13 cellular contexts compared by ENCODE assay signal in the genomic region with DNA sequence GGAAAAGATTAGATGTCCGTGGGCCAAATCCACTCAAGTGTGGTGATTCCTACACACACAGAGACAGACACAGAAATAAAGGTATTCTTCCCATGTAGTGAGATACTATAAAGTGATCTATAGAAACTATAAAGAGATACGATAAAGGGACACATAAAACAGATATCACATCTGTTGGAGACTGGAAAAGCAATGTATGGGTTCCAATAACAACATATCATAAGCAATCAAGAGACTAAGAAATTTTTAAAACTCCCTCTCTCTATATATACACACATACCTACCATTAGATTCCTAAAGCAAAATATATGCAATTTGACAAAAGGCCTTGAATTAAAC. TPM values are rescaled to one million over a fixed set of nuclear protein-coding genes. Genes with fewer than 3 reads are reported as not detected.
DNase-seq lines count a peak whose midpoint lies in the region; ATAC-seq and TF ChIP-seq lines count a peak whose summit lies in the region.
"Had no signal": no experiment of that assay in that cellular context is flagged by ENCODE, and none has a peak within 500 bp of the region (broad histone marks: within the 10 kb centered on the region; RNA-seq: fewer than 3 reads in every experiment).

No MANE protein-coding gene starts in this region.

- H3K4me1 ChIP-seq in HAP-1 = peaks cover 27% of the 10 kb centered on the region

- ATAC-seq in activated T-cell treated with anti-CD3 and anti-CD28 coated beads, Interleukin-2, amount 50 U/mL, for 72 hours (replicated peaks in 1 of 2) = no peak
- ATAC-seq in activated T-cell treated with anti-CD3 and anti-CD28 coated beads, Interleukin-2, amount 50 U/mL, for 4 hours = no peak
- no peak for ATAC-seq in activated B cell treated with CpG ODN at 0.5 μM for 24 hours (ENCODE audit: low read depth)
- no peak for ATAC-seq in stimulated activated memory B cell treated with anti-CD40 and anti-IgM and Interleukin-4, amounts not matched to agents 10 μg/mL and 1 μg/mL and 100 μg/mL, for 72 hours
- ATAC-seq: GM12878, upper lobe of right lung had no signal

- CTCF ChIA-PET in activated B cell treated with CpG ODN at 0.5 μM for 24 hours (lab: Charles Lee) = interaction anchor here (0.9 to 4.6 kb wide), 2 partner anchors 14 to 130 kb away, joined by 3 to 21 read pairs; no protein-coding TSS in a partner anchor

- no peak for TF ChIP-seq CTCF in activated B cell treated with CpG ODN at 0.5 μM for 24 hours (IDR thresholded peaks at IDR 0.05)

- POLR2A ChIA-PET in activated B cell treated with CpG ODN at 0.5 μM for 24 hours (lab: Charles Lee) = interaction anchor here (0.7 to 4.8 kb wide), 4 partner anchors 13 to 69 kb away, joined by 3 to 75 read pairs (median 28); partner anchors contain the start of gene ABCF1

- peak overlapping the region; percentile 6 to 52 for H3K4me3 Mint-ChIP-seq in activated T-cell treated with anti-CD3 and anti-CD28 coated beads, Interleukin-2, amount 50 U/mL, for 72 hours
- no peak overlapping the region for H3K4me3 Mint-ChIP-seq in activated T-cell treated with anti-CD3 and anti-CD28 coated beads, Interleukin-2, amount 50 U/mL, for 4 hours
- no peak overlapping the region for H3K4me3 Mint-ChIP-seq in activated B cell treated with CpG ODN at 0.5 μM for 24 hours
- peak overlapping the region in 1 of 5 donors; percentile 18 for H3K4me3 Mint-ChIP-seq in immature natural killer cell
- H3K4me3 Mint-ChIP-seq in stimulated activated memory B cell treated with anti-CD40 and anti-IgM and Interleukin-4, amounts not matched to agents 10 μg/mL and 1 μg/mL and 100 μg/mL, for 72 hours = no peak overlapping the region

- peaks cover 45 to 73% of the 10 kb centered on the region in 2 donors for H3K36me3 Mint-ChIP-seq in activated T-cell treated with anti-CD3 and anti-CD28 coated beads, Interleukin-2, amount 50 U/mL, for 72 hours (ENCODE audit: insufficient read depth in 2 of 2)
- peaks cover 46% of the 10 kb centered on the region for H3K36me3 Mint-ChIP-seq in activated T-cell treated with anti-CD3 and anti-CD28 coated beads, Interleukin-2, amount 50 U/mL, for 4 hours (ENCODE audit: insufficient read depth)
- H3K36me3 Mint-ChIP-seq in activated B cell treated with CpG ODN at 0.5 μM for 24 hours (ENCODE audit: low read depth) = peaks cover 71% of the 10 kb centered on the region
- H3K36me3 Mint-ChIP-seq in immature natural killer cell = peaks cover 25 to 43% (median 35%) of the 10 kb centered on the region in 3 donors
- peaks cover 68% of the 10 kb centered on the region for H3K36me3 Mint-ChIP-seq in stimulated activated memory B cell treated with anti-CD40 and anti-IgM and Interleukin-4, amounts not matched to agents 10 μg/mL and 1 μg/mL and 100 μg/mL, for 72 hours

- no peaks in the 10 kb centered on the region for H3K27me3 ChIP-seq in HAP-1 (ENCODE audit: low read depth)
- H3K27me3 ChIP-seq: MG63, upper lobe of right lung had no signal

- no peaks in the 10 kb centered on the region for H3K27me3 Mint-ChIP-seq in activated T-cell treated with anti-CD3 and anti-CD28 coated beads, Interleukin-2, amount 50 U/mL, for 72 hours (ENCODE audit: low read depth)
- H3K27me3 Mint-ChIP-seq in activated T-cell treated with anti-CD3 and anti-CD28 coated beads, Interleukin-2, amount 50 U/mL, for 4 hours (ENCODE audit: low read depth) = no peaks in the 10 kb centered on the region
- H3K27me3 Mint-ChIP-seq in activated B cell treated with CpG ODN at 0.5 μM for 24 hours (no peaks in the 10 kb centered on the region), immature natural killer cell (ENCODE audit: low read depth in 3 of 3) (peaks cover 19 to 27% (median 24%) of the 10 kb centered on the region in 3 donors)
- no peaks in the 10 kb centered on the region for H3K27me3 Mint-ChIP-seq in stimulated activated memory B cell treated with anti-CD40 and anti-IgM and Interleukin-4, amounts not matched to agents 10 μg/mL and 1 μg/mL and 100 μg/mL, for 72 hours

- no peaks in the 10 kb centered on the region for H3K9me3 Mint-ChIP-seq in activated T-cell treated with anti-CD3 and anti-CD28 coated beads, Interleukin-2, amount 50 U/mL, for 72 hours
- H3K9me3 Mint-ChIP-seq in activated T-cell treated with anti-CD3 and anti-CD28 coated beads, Interleukin-2, amount 50 U/mL, for 4 hours = no peaks in the 10 kb centered on the region
- H3K9me3 Mint-ChIP-seq in activated B cell treated with CpG ODN at 0.5 μM for 24 hours (no peaks in the 10 kb centered on the region), immature natural killer cell (peaks cover 0 to 5% (median under 1%) of the 10 kb centered on the region in 6 donors)
- H3K9me3 Mint-ChIP-seq in stimulated activated memory B cell treated with anti-CD40 and anti-IgM and Interleukin-4, amounts not matched to agents 10 μg/mL and 1 μg/mL and 100 μg/mL, for 72 hours = no peaks in the 10 kb centered on the region

- H3K4me3 ChIP-seq in HAP-1 = no peak overlapping the region
- H3K4me3 ChIP-seq: GM12878, MG63, upper lobe of right lung had no signal

- H3K36me3 ChIP-seq in HAP-1 (replicated peaks) = peaks cover 81% of the 10 kb centered on the region

- in situ Hi-C loops in HAP-1 (cut with MboI; ENCODE audit: low sequenced_read_pairs) = no loop called here

- H3K9me3 ChIP-seq in HAP-1 = no peaks in the 10 kb centered on the region
- H3K9me3 ChIP-seq: MG63, upper lobe of right lung had no signal

- intact Hi-C loops in activated B cell treated with CpG ODN at 0.5 μM for 24 hours (cut with micrococcal nuclease) = loop anchor here (1.0 kb wide), 1 partner anchor 9 kb away; no protein-coding TSS in a partner anchor

- peaks cover 76% of the 10 kb centered on the region for H3K4me1 Mint-ChIP-seq in activated T-cell treated with anti-CD3 and anti-CD28 coated beads, Interleukin-2, amount 50 U/mL, for 72 hours (ENCODE audit: low read depth)
- H3K4me1 Mint-ChIP-seq in activated T-cell treated with anti-CD3 and anti-CD28 coated beads, Interleukin-2, amount 50 U/mL, for 4 hours (ENCODE audit: low read depth) = peaks cover 61% of the 10 kb centered on the region
- H3K4me1 Mint-ChIP-seq in activated B cell treated with CpG ODN at 0.5 μM for 24 hours (peaks cover 55% of the 10 kb centered on the region), immature natural killer cell (peaks cover 52 to 71% of the 10 kb centered on the region in 2 donors)
- peaks cover 61% of the 10 kb centered on the region for H3K4me1 Mint-ChIP-seq in stimulated activated memory B cell treated with anti-CD40 and anti-IgM and Interleukin-4, amounts not matched to agents 10 μg/mL and 1 μg/mL and 100 μg/mL, for 72 hours

- no peak for DNase-seq in activated T-cell treated with anti-CD3 and anti-CD28 coated beads, Interleukin-2, amount 50 U/mL, for 72 hours
- DNase-seq in activated T-cell treated with anti-CD3 and anti-CD28 coated beads, Interleukin-2, amount 50 U/mL, for 4 hours = no peak
- DNase-seq in activated B cell treated with CpG ODN at 0.5 μM for 24 hours (no peak), immature natural killer cell (no peak), HAP-1 (ENCODE audit: low spot score in 2 of 2) (no peak), NCI-H2196 (lab: John Stamatoyannopoulos, UW; ENCODE audit: unreplicated experiment) (no peak), NCI-H748 treated with DMSO at 0.1 percent for 48 hours (lab: John Stamatoyannopoulos, UW) (no peak)
- DNase-seq: amniotic stem cell; effector CD4-positive, alpha-beta T cell; MG63; upper lobe of right lung had no signal

- H3K27ac Mint-ChIP-seq in activated T-cell treated with anti-CD3 and anti-CD28 coated beads, Interleukin-2, amount 50 U/mL, for 72 hours = peak overlapping the region; percentile 89
- H3K27ac Mint-ChIP-seq in activated B cell treated with CpG ODN at 0.5 μM for 24 hours = peak overlapping the region; percentile 38
- H3K27ac Mint-ChIP-seq in immature natural killer cell = peak overlapping the region; percentile 35 to 100 (median 84)
- H3K27ac Mint-ChIP-seq in stimulated activated memory B cell treated with anti-CD40 and anti-IgM and Interleukin-4, amounts not matched to agents 10 μg/mL and 1 μg/mL and 100 μg/mL, for 72 hours = peak overlapping the region; percentile 69

RNA-seq across cellular contexts. Expression of gene PPP1R10, which starts 5.2 kb away (rescaled TPM):
- total RNA-seq in activated T-cell treated with anti-CD3 and anti-CD28 coated beads, Interleukin-2, amount 50 U/mL, for 72 hours = 100 to 1,000 TPM; 138 to 154 TPM
- total RNA-seq in activated T-cell treated with anti-CD3 and anti-CD28 coated beads, Interleukin-2, amount 50 U/mL, for 4 hours = 100 to 1,000 TPM; 102 to 106 (median 106) TPM
- total RNA-seq in activated B cell treated with CpG ODN at 0.5 μM for 24 hours = 85.6 and 112 TPM in 2 replicates
- polyA plus RNA-seq in immature natural killer cell = 10 to 100 TPM in 2 of 3 donors, 1 to 10 TPM in 1; 5.5 to 30.0 (median 12.9) TPM

RNA-seq across cellular contexts. Expression of gene MRPS18B, which starts 5.8 kb away (rescaled TPM):
- total RNA-seq in activated T-cell treated with anti-CD3 and anti-CD28 coated beads, Interleukin-2, amount 50 U/mL, for 72 hours = 100 to 1,000 TPM; 109 to 132 TPM
- 100 to 1,000 TPM in 2 of 3 donors, 10 to 100 TPM in 1; 98.6 to 108 (median 103) TPM for total RNA-seq in activated T-cell treated with anti-CD3 and anti-CD28 coated beads, Interleukin-2, amount 50 U/mL, for 4 hours
- total RNA-seq in activated B cell treated with CpG ODN at 0.5 μM for 24 hours = 57.7 and 61.2 TPM in 2 replicates
- 100 to 1,000 TPM in 2 of 3 donors, 10 to 100 TPM in 1; 86.6 to 114 (median 102) TPM for polyA plus RNA-seq in immature natural killer cell

RNA-seq across cellular contexts. Expression of gene ATAT1, which starts 14.8 kb away (rescaled TPM):
- total RNA-seq in activated T-cell treated with anti-CD3 and anti-CD28 coated beads, Interleukin-2, amount 50 U/mL, for 72 hours = 10 to 100 TPM in 1 of 2 donors, 1 to 10 TPM in 1; 8.3 to 14.2 TPM
- total RNA-seq in activated T-cell treated with anti-CD3 and anti-CD28 coated beads, Interleukin-2, amount 50 U/mL, for 4 hours = 10 to 100 TPM in 1 of 3 donors, 1 to 10 TPM in 2; 5.9 to 10.3 (median 9.5) TPM
- total RNA-seq in activated B cell treated with CpG ODN at 0.5 μM for 24 hours = 6.9 and 10.3 TPM in 2 replicates
- polyA plus RNA-seq in immature natural killer cell = 1 to 10 TPM in 1 of 3 donors, under 1 TPM in 1, not detected in 1; 0.43 to 3.1 TPM

RNA-seq across cellular contexts. Expression of gene C6orf136, which starts 35.1 kb away (rescaled TPM):
- 10 to 100 TPM; 25.8 to 36.0 TPM for total RNA-seq in activated T-cell treated with anti-CD3 and anti-CD28 coated beads, Interleukin-2, amount 50 U/mL, for 72 hours
- 10 to 100 TPM; 34.7 to 36.7 (median 36.6) TPM for total RNA-seq in activated T-cell treated with anti-CD3 and anti-CD28 coated beads, Interleukin-2, amount 50 U/mL, for 4 hours
- 21.6 and 35.6 TPM in 2 replicates for total RNA-seq in activated B cell treated with CpG ODN at 0.5 μM for 24 hours
- 10 to 100 TPM in 1 of 3 donors, 1 to 10 TPM in 2; 4.3 to 16.5 (median 9.8) TPM for polyA plus RNA-seq in immature natural killer cell

RNA-seq across cellular contexts. Expression of gene ABCF1, which starts 40.6 kb away (rescaled TPM):
- total RNA-seq in activated T-cell treated with anti-CD3 and anti-CD28 coated beads, Interleukin-2, amount 50 U/mL, for 72 hours = 10 to 100 TPM; 64.6 to 68.1 TPM
- 100 to 1,000 TPM; 167 to 181 (median 181) TPM for total RNA-seq in activated T-cell treated with anti-CD3 and anti-CD28 coated beads, Interleukin-2, amount 50 U/mL, for 4 hours
- 93.7 and 94.5 TPM in 2 replicates for total RNA-seq in activated B cell treated with CpG ODN at 0.5 μM for 24 hours
- 10 to 100 TPM in 2 of 3 donors, 1 to 10 TPM in 1; 4.3 to 50.1 (median 15.2) TPM for polyA plus RNA-seq in immature natural killer cell

Comparison
In these comparisons a context has a peak if more than half of its experiments do, and no peak if none do; other contexts are left out.
1. H3K4me3 Mint-ChIP-seq: peak in activated T-cell treated with anti-CD3 and anti-CD28 coated beads, Interleukin-2, amount 50 U/mL, for 72 hours (2 of 2); none in activated T-cell treated with anti-CD3 and anti-CD28 coated beads, Interleukin-2, amount 50 U/mL, for 4 hours (single experiment), activated B cell treated with CpG ODN at 0.5 μM for 24 hours (single experiment) and stimulated activated memory B cell treated with anti-CD40 and anti-IgM and Interleukin-4, amounts not matched to agents 10 μg/mL and 1 μg/mL and 100 μg/mL, for 72 hours (single experiment).
2. H3K27ac Mint-ChIP-seq: peak in every context shown above with its lines; median percentile 89 in activated T-cell treated with anti-CD3 and anti-CD28 coated beads, Interleukin-2, amount 50 U/mL, for 72 hours; 84 in immature natural killer cell; 69 in stimulated activated memory B cell treated with anti-CD40 and anti-IgM and Interleukin-4, amounts not matched to agents 10 μg/mL and 1 μg/mL and 100 μg/mL, for 72 hours; 38 in activated B cell treated with CpG ODN at 0.5 μM for 24 hours.